1 cellular context compared by ENCODE assay signal in the genomic region with DNA sequence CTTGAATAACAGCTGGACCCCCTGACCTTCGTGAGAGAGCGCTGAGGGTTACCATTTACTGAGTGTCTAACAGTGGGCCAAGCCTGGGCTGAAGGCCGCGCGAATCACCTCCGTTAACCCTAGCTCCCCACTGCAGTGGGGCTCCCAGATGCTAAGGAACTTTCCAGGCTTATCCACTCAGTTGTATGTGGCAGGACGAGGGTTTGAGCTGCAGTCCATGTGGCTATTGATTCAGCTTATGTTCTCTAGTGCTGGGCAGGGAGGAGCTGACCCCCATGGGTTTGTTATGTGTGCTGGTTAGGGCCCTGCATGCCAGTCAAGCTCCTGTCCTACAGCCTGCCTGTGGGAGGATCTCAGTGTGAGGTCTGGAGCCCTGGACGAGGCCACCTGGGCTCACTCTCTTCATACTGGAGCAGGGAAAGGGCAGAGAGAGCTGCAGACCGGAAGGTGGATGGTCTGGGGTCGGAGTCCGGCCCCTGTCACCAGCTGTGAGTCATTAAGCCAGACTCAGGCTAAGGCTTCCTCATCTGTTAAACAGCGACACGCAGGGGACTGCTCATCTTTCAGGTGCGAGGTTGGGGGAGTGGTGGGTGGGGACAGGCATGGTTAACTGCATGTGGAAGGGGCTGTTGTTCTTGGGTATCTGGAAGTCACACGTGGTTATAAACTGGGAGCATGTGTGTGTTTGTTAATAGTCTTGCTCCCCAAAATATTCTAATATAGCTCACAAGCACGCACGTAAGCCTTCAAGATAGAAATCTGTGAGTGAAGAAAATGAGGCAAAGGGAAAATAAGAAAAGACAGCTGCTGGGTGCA.
A peak's percentile ranks its signal among the peaks of the same experiment; 100 is the strongest.
TF ChIP-seq lines count a peak whose summit lies in the region.

No MANE protein-coding gene starts in this region.

TF ChIP-seq in HepG2, 621 proteins besides CTCF, POLR2A, EP300 and RAD21 (continued from another document and continues in another):
- TF ChIP-seq SMARCC2 (IDR thresholded peaks at IDR 0.05) (0 out of 2 replicates have a peak, but pooled peaks have one; percentile 14), ZNF501 (CRISPR knock-in tag; IDR thresholded peaks at IDR 0.05) (peak; percentile 66), ZNF878 (CRISPR knock-in tag; IDR thresholded peaks at IDR 0.05) (peak; percentile 43; the same call in 1 of the 2 replicates), ZSCAN21 (CRISPR knock-in tag; IDR thresholded peaks at IDR 0.05; ENCODE audit: borderline replicate concordance) (peak; percentile 69; the same call in 1 of the 2 replicates), SNAPC2 (CRISPR knock-in tag; IDR thresholded peaks at IDR 0.05) (0 out of 2 replicates have a peak, but pooled peaks have one; percentile 21), RFX5 (IDR thresholded peaks at IDR 0.05; ENCODE audit: low read depth, low read length) (no peak), ZNF563 (CRISPR knock-in tag; IDR thresholded peaks at IDR 0.05) (no peak), ZNF776 (CRISPR knock-in tag; IDR thresholded peaks at IDR 0.05) (peak; percentile 54; the same call in 1 of the 2 replicates), ONECUT2 (CRISPR knock-in tag; IDR thresholded peaks at IDR 0.05) (peak; percentile 14; the same call in 1 of the 2 replicates), SRSF9 (IDR thresholded peaks at IDR 0.05; ENCODE audit: borderline replicate concordance, insufficient read depth, low read depth, low read length, poor library complexity, severe bottlenecking) (no peak), ZNF160 (CRISPR knock-in tag; IDR thresholded peaks at IDR 0.05) (peak; percentile 56; the same call in 1 of the 2 replicates), STAT5B (CRISPR knock-in tag; IDR thresholded peaks at IDR 0.05) (no peak), ZNF260 (CRISPR knock-in tag; IDR thresholded peaks at IDR 0.05; ENCODE audit: borderline replicate concordance, low read depth) (no peak), ZNF543 (CRISPR knock-in tag; IDR thresholded peaks at IDR 0.05) (no peak; the same call in 1 of the 2 replicates), ZNF446 (CRISPR knock-in tag; IDR thresholded peaks at IDR 0.05) (no peak), SP1 (IDR thresholded peaks at IDR 0.05) (no peak), SP1 (CRISPR knock-in tag; IDR thresholded peaks at IDR 0.05) (0 out of 2 replicates have a peak, but pooled peaks have one; percentile 34), JUND (CRISPR knock-in tag; IDR thresholded peaks at IDR 0.05) (peak; percentile 96), ZIK1 (CRISPR knock-in tag; IDR thresholded peaks at IDR 0.05; ENCODE audit: borderline replicate concordance, low read depth) (no peak), ZNF572 (CRISPR knock-in tag; IDR thresholded peaks at IDR 0.05) (peak; percentile 76; the same call in 1 of the 2 replicates), ZKSCAN8 (CRISPR knock-in tag; IDR thresholded peaks at IDR 0.05; ENCODE audit: borderline replicate concordance) (0 out of 2 replicates have a peak, but pooled peaks have one; percentile 57), ZNF589 (CRISPR knock-in tag; conservative IDR thresholded peaks at IDR 0.05) (no peak), ZEB1 (IDR thresholded peaks at IDR 0.05; ENCODE audit: insufficient replicate concordance, low read depth) (peak; percentile 63), ZSCAN20 (CRISPR knock-in tag; IDR thresholded peaks at IDR 0.05; ENCODE audit: borderline replicate concordance) (no peak), ZNF619 (CRISPR knock-in tag; IDR thresholded peaks at IDR 0.05) (0 out of 2 replicates have a peak, but pooled peaks have one; percentile 74), ZFX (CRISPR knock-in tag; IDR thresholded peaks at IDR 0.05; ENCODE audit: low read depth) (peak; percentile 60), ZNF235 (CRISPR knock-in tag; IDR thresholded peaks at IDR 0.05; ENCODE audit: borderline replicate concordance) (no peak), FOXC1 (CRISPR knock-in tag; IDR thresholded peaks at IDR 0.05; ENCODE audit: borderline replicate concordance) (0 out of 2 replicates have a peak, but pooled peaks have one; percentile 45), ZBTB20 (CRISPR knock-in tag; IDR thresholded peaks at IDR 0.05; ENCODE audit: borderline replicate concordance, low read depth) (peak; percentile 85; the same call in 1 of the 2 replicates), MBNL3 (CRISPR knock-in tag; conservative IDR thresholded peaks at IDR 0.05) (no peak), ZFY (CRISPR knock-in tag; IDR thresholded peaks at IDR 0.05) (no peak; the same call in 1 of the 2 replicates), KLF13 (CRISPR knock-in tag; IDR thresholded peaks at IDR 0.05) (no peak)
- TF ChIP-seq, protein P1, sequence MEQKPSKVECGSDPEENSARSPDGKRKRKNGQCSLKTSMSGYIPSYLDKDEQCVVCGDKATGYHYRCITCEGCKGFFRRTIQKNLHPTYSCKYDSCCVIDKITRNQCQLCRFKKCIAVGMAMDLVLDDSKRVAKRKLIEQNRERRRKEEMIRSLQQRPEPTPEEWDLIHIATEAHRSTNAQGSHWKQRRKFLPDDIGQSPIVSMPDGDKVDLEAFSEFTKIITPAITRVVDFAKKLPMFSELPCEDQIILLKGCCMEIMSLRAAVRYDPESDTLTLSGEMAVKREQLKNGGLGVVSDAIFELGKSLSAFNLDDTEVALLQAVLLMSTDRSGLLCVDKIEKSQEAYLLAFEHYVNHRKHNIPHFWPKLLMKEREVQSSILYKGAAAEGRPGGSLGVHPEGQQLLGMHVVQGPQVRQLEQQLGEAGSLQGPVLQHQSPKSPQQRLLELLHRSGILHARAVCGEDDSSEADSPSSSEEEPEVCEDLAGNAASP (CRISPR knock-in tag; IDR thresholded peaks at IDR 0.05; ENCODE audit: borderline replicate concordance) = 0 out of 2 replicates have a peak, but pooled peaks have one; percentile 6
- TF ChIP-seq, protein P2, sequence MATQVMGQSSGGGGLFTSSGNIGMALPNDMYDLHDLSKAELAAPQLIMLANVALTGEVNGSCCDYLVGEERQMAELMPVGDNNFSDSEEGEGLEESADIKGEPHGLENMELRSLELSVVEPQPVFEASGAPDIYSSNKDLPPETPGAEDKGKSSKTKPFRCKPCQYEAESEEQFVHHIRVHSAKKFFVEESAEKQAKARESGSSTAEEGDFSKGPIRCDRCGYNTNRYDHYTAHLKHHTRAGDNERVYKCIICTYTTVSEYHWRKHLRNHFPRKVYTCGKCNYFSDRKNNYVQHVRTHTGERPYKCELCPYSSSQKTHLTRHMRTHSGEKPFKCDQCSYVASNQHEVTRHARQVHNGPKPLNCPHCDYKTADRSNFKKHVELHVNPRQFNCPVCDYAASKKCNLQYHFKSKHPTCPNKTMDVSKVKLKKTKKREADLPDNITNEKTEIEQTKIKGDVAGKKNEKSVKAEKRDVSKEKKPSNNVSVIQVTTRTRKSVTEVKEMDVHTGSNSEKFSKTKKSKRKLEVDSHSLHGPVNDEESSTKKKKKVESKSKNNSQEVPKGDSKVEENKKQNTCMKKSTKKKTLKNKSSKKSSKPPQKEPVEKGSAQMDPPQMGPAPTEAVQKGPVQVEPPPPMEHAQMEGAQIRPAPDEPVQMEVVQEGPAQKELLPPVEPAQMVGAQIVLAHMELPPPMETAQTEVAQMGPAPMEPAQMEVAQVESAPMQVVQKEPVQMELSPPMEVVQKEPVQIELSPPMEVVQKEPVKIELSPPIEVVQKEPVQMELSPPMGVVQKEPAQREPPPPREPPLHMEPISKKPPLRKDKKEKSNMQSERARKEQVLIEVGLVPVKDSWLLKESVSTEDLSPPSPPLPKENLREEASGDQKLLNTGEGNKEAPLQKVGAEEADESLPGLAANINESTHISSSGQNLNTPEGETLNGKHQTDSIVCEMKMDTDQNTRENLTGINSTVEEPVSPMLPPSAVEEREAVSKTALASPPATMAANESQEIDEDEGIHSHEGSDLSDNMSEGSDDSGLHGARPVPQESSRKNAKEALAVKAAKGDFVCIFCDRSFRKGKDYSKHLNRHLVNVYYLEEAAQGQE (IDR thresholded peaks at IDR 0.05; ENCODE audit: borderline replicate concordance in 1 of 2, low read depth in 1 of 2, low read length in 2 of 2) = peak in 1 of 2 experiments; percentile 43; a peak in 1 of 4 replicates
- TF ChIP-seq, protein P3, sequence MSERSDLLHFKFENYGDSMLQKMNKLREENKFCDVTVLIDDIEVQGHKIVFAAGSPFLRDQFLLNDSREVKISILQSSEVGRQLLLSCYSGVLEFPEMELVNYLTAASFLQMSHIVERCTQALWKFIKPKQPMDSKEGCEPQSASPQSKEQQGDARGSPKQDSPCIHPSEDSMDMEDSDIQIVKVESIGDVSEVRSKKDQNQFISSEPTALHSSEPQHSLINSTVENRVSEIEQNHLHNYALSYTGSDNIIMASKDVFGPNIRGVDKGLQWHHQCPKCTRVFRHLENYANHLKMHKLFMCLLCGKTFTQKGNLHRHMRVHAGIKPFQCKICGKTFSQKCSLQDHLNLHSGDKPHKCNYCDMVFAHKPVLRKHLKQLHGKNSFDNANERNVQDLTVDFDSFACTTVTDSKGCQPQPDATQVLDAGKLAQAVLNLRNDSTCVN (CRISPR knock-in tag; IDR thresholded peaks at IDR 0.05; ENCODE audit: borderline replicate concordance) = peak; percentile 92
- TF ChIP-seq, protein P4, sequence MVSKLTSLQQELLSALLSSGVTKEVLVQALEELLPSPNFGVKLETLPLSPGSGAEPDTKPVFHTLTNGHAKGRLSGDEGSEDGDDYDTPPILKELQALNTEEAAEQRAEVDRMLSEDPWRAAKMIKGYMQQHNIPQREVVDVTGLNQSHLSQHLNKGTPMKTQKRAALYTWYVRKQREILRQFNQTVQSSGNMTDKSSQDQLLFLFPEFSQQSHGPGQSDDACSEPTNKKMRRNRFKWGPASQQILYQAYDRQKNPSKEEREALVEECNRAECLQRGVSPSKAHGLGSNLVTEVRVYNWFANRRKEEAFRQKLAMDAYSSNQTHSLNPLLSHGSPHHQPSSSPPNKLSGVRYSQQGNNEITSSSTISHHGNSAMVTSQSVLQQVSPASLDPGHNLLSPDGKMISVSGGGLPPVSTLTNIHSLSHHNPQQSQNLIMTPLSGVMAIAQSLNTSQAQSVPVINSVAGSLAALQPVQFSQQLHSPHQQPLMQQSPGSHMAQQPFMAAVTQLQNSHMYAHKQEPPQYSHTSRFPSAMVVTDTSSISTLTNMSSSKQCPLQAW (CRISPR knock-in tag; IDR thresholded peaks at IDR 0.05) = peak; percentile 91
- TF ChIP-seq, protein P5, sequence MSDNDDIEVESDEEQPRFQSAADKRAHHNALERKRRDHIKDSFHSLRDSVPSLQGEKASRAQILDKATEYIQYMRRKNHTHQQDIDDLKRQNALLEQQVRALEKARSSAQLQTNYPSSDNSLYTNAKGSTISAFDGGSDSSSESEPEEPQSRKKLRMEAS (IDR thresholded peaks at IDR 0.05) = peak; percentile 86
- TF ChIP-seq, protein P6, sequence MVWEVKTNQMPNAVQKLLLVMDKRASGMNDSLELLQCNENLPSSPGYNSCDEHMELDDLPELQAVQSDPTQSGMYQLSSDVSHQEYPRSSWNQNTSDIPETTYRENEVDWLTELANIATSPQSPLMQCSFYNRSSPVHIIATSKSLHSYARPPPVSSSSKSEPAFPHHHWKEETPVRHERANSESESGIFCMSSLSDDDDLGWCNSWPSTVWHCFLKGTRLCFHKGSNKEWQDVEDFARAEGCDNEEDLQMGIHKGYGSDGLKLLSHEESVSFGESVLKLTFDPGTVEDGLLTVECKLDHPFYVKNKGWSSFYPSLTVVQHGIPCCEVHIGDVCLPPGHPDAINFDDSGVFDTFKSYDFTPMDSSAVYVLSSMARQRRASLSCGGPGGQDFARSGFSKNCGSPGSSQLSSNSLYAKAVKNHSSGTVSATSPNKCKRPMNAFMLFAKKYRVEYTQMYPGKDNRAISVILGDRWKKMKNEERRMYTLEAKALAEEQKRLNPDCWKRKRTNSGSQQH (CRISPR knock-in tag; IDR thresholded peaks at IDR 0.05; ENCODE audit: low read depth) = peak; percentile 54; the same call in 1 of the 2 replicates
- TF ChIP-seq, protein P7, sequence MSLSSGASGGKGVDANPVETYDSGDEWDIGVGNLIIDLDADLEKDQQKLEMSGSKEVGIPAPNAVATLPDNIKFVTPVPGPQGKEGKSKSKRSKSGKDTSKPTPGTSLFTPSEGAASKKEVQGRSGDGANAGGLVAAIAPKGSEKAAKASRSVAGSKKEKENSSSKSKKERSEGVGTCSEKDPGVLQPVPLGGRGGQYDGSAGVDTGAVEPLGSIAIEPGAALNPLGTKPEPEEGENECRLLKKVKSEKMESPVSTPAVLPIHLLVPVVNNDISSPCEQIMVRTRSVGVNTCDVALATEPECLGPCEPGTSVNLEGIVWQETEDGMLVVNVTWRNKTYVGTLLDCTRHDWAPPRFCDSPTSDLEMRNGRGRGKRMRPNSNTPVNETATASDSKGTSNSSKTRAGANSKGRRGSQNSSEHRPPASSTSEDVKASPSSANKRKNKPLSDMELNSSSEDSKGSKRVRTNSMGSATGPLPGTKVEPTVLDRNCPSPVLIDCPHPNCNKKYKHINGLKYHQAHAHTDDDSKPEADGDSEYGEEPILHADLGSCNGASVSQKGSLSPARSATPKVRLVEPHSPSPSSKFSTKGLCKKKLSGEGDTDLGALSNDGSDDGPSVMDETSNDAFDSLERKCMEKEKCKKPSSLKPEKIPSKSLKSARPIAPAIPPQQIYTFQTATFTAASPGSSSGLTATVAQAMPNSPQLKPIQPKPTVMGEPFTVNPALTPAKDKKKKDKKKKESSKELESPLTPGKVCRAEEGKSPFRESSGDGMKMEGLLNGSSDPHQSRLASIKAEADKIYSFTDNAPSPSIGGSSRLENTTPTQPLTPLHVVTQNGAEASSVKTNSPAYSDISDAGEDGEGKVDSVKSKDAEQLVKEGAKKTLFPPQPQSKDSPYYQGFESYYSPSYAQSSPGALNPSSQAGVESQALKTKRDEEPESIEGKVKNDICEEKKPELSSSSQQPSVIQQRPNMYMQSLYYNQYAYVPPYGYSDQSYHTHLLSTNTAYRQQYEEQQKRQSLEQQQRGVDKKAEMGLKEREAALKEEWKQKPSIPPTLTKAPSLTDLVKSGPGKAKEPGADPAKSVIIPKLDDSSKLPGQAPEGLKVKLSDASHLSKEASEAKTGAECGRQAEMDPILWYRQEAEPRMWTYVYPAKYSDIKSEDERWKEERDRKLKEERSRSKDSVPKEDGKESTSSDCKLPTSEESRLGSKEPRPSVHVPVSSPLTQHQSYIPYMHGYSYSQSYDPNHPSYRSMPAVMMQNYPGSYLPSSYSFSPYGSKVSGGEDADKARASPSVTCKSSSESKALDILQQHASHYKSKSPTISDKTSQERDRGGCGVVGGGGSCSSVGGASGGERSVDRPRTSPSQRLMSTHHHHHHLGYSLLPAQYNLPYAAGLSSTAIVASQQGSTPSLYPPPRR (CRISPR knock-in tag; IDR thresholded peaks at IDR 0.05; ENCODE audit: borderline replicate concordance) = peak; percentile 23; the same call in 1 of the 2 replicates
- TF ChIP-seq, protein P8, sequence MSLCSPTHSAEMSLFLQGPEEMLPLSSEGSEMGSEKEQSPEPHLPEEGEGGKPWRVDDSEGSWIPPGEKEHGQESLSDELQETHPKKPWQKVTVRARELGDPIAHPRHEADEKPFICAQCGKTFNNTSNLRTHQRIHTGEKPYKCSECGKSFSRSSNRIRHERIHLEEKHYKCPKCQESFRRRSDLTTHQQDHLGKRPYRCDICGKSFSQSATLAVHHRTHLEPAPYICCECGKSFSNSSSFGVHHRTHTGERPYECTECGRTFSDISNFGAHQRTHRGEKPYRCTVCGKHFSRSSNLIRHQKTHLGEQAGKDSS (CRISPR knock-in tag; IDR thresholded peaks at IDR 0.05; ENCODE audit: borderline replicate concordance, low read depth) = peak; percentile 90; the same call in 1 of the 2 replicates
- TF ChIP-seq, protein P9, sequence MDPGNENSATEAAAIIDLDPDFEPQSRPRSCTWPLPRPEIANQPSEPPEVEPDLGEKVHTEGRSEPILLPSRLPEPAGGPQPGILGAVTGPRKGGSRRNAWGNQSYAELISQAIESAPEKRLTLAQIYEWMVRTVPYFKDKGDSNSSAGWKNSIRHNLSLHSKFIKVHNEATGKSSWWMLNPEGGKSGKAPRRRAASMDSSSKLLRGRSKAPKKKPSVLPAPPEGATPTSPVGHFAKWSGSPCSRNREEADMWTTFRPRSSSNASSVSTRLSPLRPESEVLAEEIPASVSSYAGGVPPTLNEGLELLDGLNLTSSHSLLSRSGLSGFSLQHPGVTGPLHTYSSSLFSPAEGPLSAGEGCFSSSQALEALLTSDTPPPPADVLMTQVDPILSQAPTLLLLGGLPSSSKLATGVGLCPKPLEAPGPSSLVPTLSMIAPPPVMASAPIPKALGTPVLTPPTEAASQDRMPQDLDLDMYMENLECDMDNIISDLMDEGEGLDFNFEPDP (CRISPR knock-in tag; conservative IDR thresholded peaks at IDR 0.05) = no peak
